29 cellular contexts compared by ENCODE assay signal in the genomic region with DNA sequence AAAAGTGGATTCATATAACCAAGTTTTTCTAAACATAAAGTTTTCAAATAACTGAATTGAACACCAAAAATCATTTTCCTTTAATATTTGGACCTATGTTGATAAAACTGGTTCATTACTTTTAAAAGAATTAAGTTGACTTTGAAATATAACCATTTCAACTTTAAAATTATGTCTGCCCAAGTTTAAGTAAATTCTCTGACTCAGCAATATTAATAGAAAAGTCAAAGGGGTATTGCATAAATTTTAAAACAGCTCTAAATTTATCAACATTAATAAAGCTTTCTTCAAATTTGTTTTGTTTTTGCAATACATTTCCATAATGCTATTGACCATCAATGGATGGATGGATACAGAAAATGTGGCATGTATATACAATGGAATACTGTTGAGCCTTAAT.
"Had no signal": no experiment of that assay in that cellular context is flagged by ENCODE, and none has a peak within 500 bp of the region (broad histone marks: within the 10 kb centered on the region; RNA-seq: fewer than 3 reads in every experiment).

No MANE protein-coding gene starts in this region.

- H2AFZ ChIP-seq: hepatocyte had no signal

- H3K36me3 ChIP-seq: ascending aorta, cardiac muscle cell, colonic mucosa, esophagus muscularis mucosa, gastroesophageal sphincter, heart right ventricle had no signal

- H3K4me1 ChIP-seq: ascending aorta, breast epithelium, colonic mucosa, esophagus muscularis mucosa, foreskin keratinocyte, gastroesophageal sphincter, heart right ventricle had no signal

- H3K27me3 ChIP-seq: ascending aorta, breast epithelium, cardiac muscle cell, colonic mucosa, esophagus muscularis mucosa, foreskin keratinocyte, gastroesophageal sphincter, heart right ventricle, hepatocyte had no signal

- H3K4me2 ChIP-seq: hepatocyte had no signal

- H3K79me2 ChIP-seq: hepatocyte had no signal

- H3K4me3 ChIP-seq: ascending aorta, breast epithelium, cardiac muscle cell, colonic mucosa, esophagus muscularis mucosa, gastroesophageal sphincter, heart right ventricle, hepatocyte had no signal

- H3K9me3 ChIP-seq: colonic mucosa, esophagus muscularis mucosa had no signal

- DNase-seq: activated CD4-positive, alpha-beta memory T cell treated with anti-CD3 and anti-CD28 coated beads for 36 hours; activated CD4-positive, alpha-beta T cell treated with anti-CD3 and anti-CD28 coated beads for 36 hours; activated CD4-positive, alpha-beta T cell treated with anti-CD3 and anti-CD28 coated beads, Interleukin-2, amount 10 ng/mL, durations not matched to agents 24 days and 14 days; activated CD4-positive, CD25-positive, alpha-beta regulatory T cell; activated CD4-positive, CD25-positive, alpha-beta regulatory T cell treated with anti-CD3 and anti-CD28 coated beads, Interleukin-2, amount 50 U/mL, for 72 hours; activated CD8-positive, alpha-beta memory T cell treated with anti-CD3 and anti-CD28 coated beads, Interleukin-2, amount 10 ng/mL, durations not matched to agents 7 days and 5 days; activated CD8-positive, alpha-beta memory T cell treated with anti-CD3 and anti-CD28 coated beads, Interleukin-2, amount 50 U/mL, for 4 hours; activated CD8-positive, alpha-beta T cell treated with anti-CD3 and anti-CD28 coated beads, Interleukin-2, amount 10 ng/mL, durations not matched to agents 7 days and 5 days; activated gamma-delta T cell; activated naive CD4-positive, alpha-beta T cell; activated naive CD4-positive, alpha-beta T cell treated with anti-CD3 and anti-CD28 coated beads, Interleukin-2, amount 10 ng/mL, durations not matched to agents 7 days and 5 days; activated naive CD8-positive, alpha-beta T cell treated with anti-CD3 and anti-CD28 coated beads, Interleukin-2, amount 10 ng/mL, durations not matched to agents 7 days and 5 days; activated T-cell treated with anti-CD3 and anti-CD28 coated beads, Interleukin-2, amount 50 U/mL, for 1 hour; activated T-cell treated with anti-CD3 and anti-CD28 coated beads, Interleukin-2, amount 50 U/mL, for 48 hours; central memory CD4-positive, alpha-beta T cell; cerebellar nuclear complex; colonic mucosa; effector CD8-positive, alpha-beta T cell; erythroblast; foreskin keratinocyte; heart right ventricle; T-helper 2 cell had no signal

- ATAC-seq: activated CD4-positive, alpha-beta T cell treated with anti-CD3 and anti-CD28 coated beads for 36 hours; activated CD8-positive, alpha-beta memory T cell treated with anti-CD3 and anti-CD28 coated beads, Interleukin-2, amount 10 ng/mL, durations not matched to agents 7 days and 5 days; activated CD8-positive, alpha-beta T cell treated with anti-CD3 and anti-CD28 coated beads, Interleukin-2, amount 10 ng/mL, durations not matched to agents 7 days and 5 days; activated naive CD4-positive, alpha-beta T cell treated with anti-CD3 and anti-CD28 coated beads, Interleukin-2, amount 50 U/mL, for 72 hours; foreskin keratinocyte; gastroesophageal sphincter; heart right ventricle had no signal

- H3K27ac ChIP-seq: ascending aorta, breast epithelium, cardiac muscle cell, colonic mucosa, esophagus muscularis mucosa, foreskin keratinocyte, gastroesophageal sphincter, heart right ventricle, hepatocyte had no signal
